Comparison of ENCODE assay signal across 22 cellular contexts in the genomic region with DNA sequence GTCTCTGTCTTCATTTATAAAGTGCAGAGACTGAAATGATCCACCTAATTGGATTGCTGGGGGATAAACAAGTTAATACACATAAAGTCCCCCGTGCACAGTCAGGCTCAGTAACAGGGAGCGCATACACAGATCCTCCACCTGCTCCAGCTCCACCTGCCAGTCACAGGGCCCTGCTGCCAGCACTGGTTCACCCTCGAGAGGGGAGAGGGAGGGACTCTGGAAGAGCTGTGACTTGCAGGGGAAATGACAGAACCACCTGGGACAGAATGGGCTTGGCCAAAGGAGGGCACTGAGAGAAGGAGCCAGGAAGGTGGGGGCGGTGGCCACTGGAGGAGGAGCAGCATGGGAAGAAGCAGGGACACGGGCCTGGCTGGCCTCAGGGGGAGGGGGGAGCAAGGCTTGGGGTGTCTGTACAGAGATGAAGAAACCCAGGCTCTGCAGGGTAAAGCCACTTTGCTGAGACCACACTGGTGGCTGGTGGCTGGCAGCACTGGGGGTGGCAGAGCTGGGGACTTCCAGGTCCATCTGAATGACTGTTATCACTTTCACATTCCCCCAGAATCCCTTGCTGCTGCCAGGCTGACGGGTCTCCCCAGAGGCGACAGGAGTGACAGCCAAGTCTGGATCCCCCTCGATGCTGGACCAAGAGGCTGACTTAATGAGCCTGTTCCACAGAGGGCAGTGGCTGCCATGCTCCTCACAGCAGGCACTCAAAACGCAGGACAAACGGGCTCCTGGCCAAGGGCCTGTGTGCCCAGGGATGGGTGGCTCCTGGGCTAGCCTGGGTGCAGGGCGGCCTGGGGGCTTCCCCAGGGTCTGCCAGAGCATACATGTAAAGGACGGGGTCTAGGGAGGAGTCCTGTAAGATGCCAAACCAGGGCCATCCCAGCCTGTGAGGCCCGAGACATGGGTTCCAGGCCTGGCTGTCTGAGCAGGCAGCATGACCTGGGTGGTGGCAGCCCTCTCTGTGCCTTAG.
DNase-seq lines count a peak whose midpoint lies in the region; ATAC-seq and TF ChIP-seq lines count a peak whose summit lies in the region.
"Had no signal": no experiment of that assay in that cellular context is flagged by ENCODE, and none has a peak within 500 bp of the region (broad histone marks: within the 10 kb centered on the region; RNA-seq: fewer than 3 reads in every experiment).

No MANE protein-coding gene starts in this region.

- TF ChIP-seq RAD21 in IMR-90 (IDR thresholded peaks at IDR 0.05; ENCODE audit: low read length): no peak

- no peak overlapping the region for H2BK120ac ChIP-seq in IMR-90 (ENCODE audit: low read depth, low read length)

- H2BK5ac ChIP-seq in IMR-90 (ENCODE audit: low read depth, low read length, poor library complexity, severe bottlenecking): no peak overlapping the region

- no peak overlapping the region for H2AFZ ChIP-seq in IMR-90 (replicated peaks; ENCODE audit: low read length, poor library complexity)
- H2AFZ ChIP-seq: parathyroid adenoma had no signal

- intact Hi-C loops in IMR-90 (cut with micrococcal nuclease): no loop called here

- peak; percentile 34 to 37 for DNase-seq in activated T-cell treated with anti-CD3 and anti-CD28 coated beads, Interleukin-2, amount 50 U/mL, for 72 hours
- DNase-seq in activated T-cell treated with anti-CD3 and anti-CD28 coated beads for 4 hours (no peak), IMR-90 (no peak), substantia nigra (lab: John Stamatoyannopoulos, UW) (peak in 2 of 49 donors; percentile 20 to 67), NCI-H774 (lab: John Stamatoyannopoulos, UW) (no peak), NK-92 (lab: John Stamatoyannopoulos, UW; ENCODE audit: unreplicated experiment) (no peak)
- DNase-seq: activated CD4-positive, alpha-beta T cell treated with anti-CD3 and anti-CD28 coated beads, Interleukin-2, amount 10 ng/mL, durations not matched to agents 24 days and 14 days; EL; foreskin keratinocyte; kidney; mammary epithelial cell; naive B cell; NCI-H187 treated with DMSO at 0.1 percent for 48 hours; NCI-H748 treated with DMSO at 0.1 percent for 48 hours had no signal

- no peak overlapping the region for H2BK20ac ChIP-seq in IMR-90 (ENCODE audit: low read depth, low read length)

- H3K27me3 Mint-ChIP-seq in activated T-cell treated with anti-CD3 and anti-CD28 coated beads, Interleukin-2, amount 50 U/mL, for 72 hours (ENCODE audit: low read depth): no peaks in the 10 kb centered on the region
- H3K27me3 Mint-ChIP-seq in activated T-helper 17 cell treated with anti-CD3 and anti-CD28 coated beads, Interleukin-2, amount 50 U/mL, for 72 hours: no peaks in the 10 kb centered on the region
- H3K27me3 Mint-ChIP-seq: activated CD4-positive, alpha-beta T cell treated with anti-CD3 and anti-CD28 coated beads, Interleukin-2, amount 10 ng/mL, durations not matched to agents 24 days and 14 days; activated naive CD4-positive, alpha-beta T cell treated with anti-CD3 and anti-CD28 coated beads, Interleukin-2, amount 50 U/mL, for 24 hours had no signal

- peak; percentile 76 to 77 for ATAC-seq in activated T-cell treated with anti-CD3 and anti-CD28 coated beads, Interleukin-2, amount 50 U/mL, for 72 hours (replicated peaks in 1 of 2)
- ATAC-seq in IMR-90 (ENCODE audit: low read depth) (no peak), SK-N-SH treated with all-trans-retinoic acid at 6 μM for 48 hours (no peak)
- peak; percentile 64 for ATAC-seq in activated T-helper 17 cell treated with anti-CD3 and anti-CD28 coated beads, Interleukin-2, amount 50 U/mL, for 72 hours (replicated peaks)
- ATAC-seq: foreskin keratinocyte, Panc1 had no signal

- TF ChIP-seq POLR2A in IMR-90 (IDR thresholded peaks at IDR 0.05; ENCODE audit: low read depth, low read length): no peak

- peaks cover 0 to 4% of the 10 kb centered on the region in 2 experiments; a peak in 1 of 4 replicates for H3K79me1 ChIP-seq in IMR-90 (ENCODE audit: low read depth in 1 of 2, low read length in 2 of 2)

- no peak overlapping the region for H4K8ac ChIP-seq in IMR-90 (ENCODE audit: low read depth in 2 of 2, low read length in 2 of 2)

- H3K9me3 Mint-ChIP-seq in activated T-cell treated with anti-CD3 and anti-CD28 coated beads, Interleukin-2, amount 50 U/mL, for 72 hours: no peaks in the 10 kb centered on the region
- H3K9me3 Mint-ChIP-seq in activated T-helper 17 cell treated with anti-CD3 and anti-CD28 coated beads, Interleukin-2, amount 50 U/mL, for 72 hours: no peaks in the 10 kb centered on the region
- H3K9me3 Mint-ChIP-seq: activated CD4-positive, alpha-beta T cell treated with anti-CD3 and anti-CD28 coated beads, Interleukin-2, amount 10 ng/mL, durations not matched to agents 24 days and 14 days; activated naive CD4-positive, alpha-beta T cell treated with anti-CD3 and anti-CD28 coated beads, Interleukin-2, amount 50 U/mL, for 24 hours; naive B cell had no signal

- H3K4ac ChIP-seq in IMR-90 (ENCODE audit: low read depth, low read length): no peak overlapping the region

- H3K27ac ChIP-seq in IMR-90 (ENCODE audit: insufficient read depth, low read length): no peak overlapping the region
- peak overlapping the region; percentile 61 for H3K27ac ChIP-seq in substantia nigra (ENCODE audit: low read depth, low read length, poor library complexity, severe bottlenecking)
- H3K27ac ChIP-seq: coronary artery, epithelial cell of prostate, foreskin keratinocyte, parathyroid adenoma, SK-N-MC had no signal

- H3K9me1 ChIP-seq in IMR-90 (ENCODE audit: insufficient read depth, low read length): peaks cover 6% of the 10 kb centered on the region; the same call in 1 of the 2 replicates

- POLR2A ChIA-PET in IMR-90 (lab: Charles Lee; ENCODE audit: unreplicated experiment): interaction anchor here (0.5 kb wide), 1 partner anchor 60 kb away, joined by 12 read pairs; no protein-coding TSS in a partner anchor

- TF ChIP-seq CTCF in IMR-90 (conservative IDR thresholded peaks at IDR 0.05; ENCODE audit: low read depth, low read length): no peak

- no peak overlapping the region for H2BK15ac ChIP-seq in IMR-90 (ENCODE audit: low read depth, low read length)

- no peak overlapping the region for H3K56ac ChIP-seq in IMR-90 (ENCODE audit: extremely low read depth, insufficient read depth, low read length)

- peaks cover 9% of the 10 kb centered on the region for H3K4me1 Mint-ChIP-seq in activated T-cell treated with anti-CD3 and anti-CD28 coated beads, Interleukin-2, amount 50 U/mL, for 72 hours (ENCODE audit: low read depth)
- no peaks in the 10 kb centered on the region for H3K4me1 Mint-ChIP-seq in activated T-helper 17 cell treated with anti-CD3 and anti-CD28 coated beads, Interleukin-2, amount 50 U/mL, for 72 hours
- H3K4me1 Mint-ChIP-seq: activated naive CD4-positive, alpha-beta T cell treated with anti-CD3 and anti-CD28 coated beads, Interleukin-2, amount 50 U/mL, for 24 hours; naive B cell had no signal

- H2AK9ac ChIP-seq in IMR-90 (replicated peaks; ENCODE audit: low read depth, low read length, poor library complexity): peak overlapping the region; percentile 50

- no peaks in the 10 kb centered on the region for H3K9me3 ChIP-seq in IMR-90 (ENCODE audit: control insufficient read depth, insufficient read depth, low read length)

- H3K27me3 ChIP-seq in IMR-90 (ENCODE audit: control insufficient read depth, insufficient read depth, low read length): no peaks in the 10 kb centered on the region
- H3K27me3 ChIP-seq: foreskin keratinocyte had no signal

- no peak overlapping the region for H3K18ac ChIP-seq in IMR-90 (ENCODE audit: low read depth, low read length)

- H4K20me1 ChIP-seq in IMR-90 (ENCODE audit: insufficient read depth, low read length): no peaks in the 10 kb centered on the region

- H4K91ac ChIP-seq in IMR-90 (ENCODE audit: insufficient read depth, low read depth, low read length): no peak overlapping the region

- H3K36me3 Mint-ChIP-seq in activated T-cell treated with anti-CD3 and anti-CD28 coated beads, Interleukin-2, amount 50 U/mL, for 72 hours (ENCODE audit: insufficient read depth in 2 of 2): no peaks in the 10 kb centered on the region
- no peaks in the 10 kb centered on the region for H3K36me3 Mint-ChIP-seq in activated T-helper 17 cell treated with anti-CD3 and anti-CD28 coated beads, Interleukin-2, amount 50 U/mL, for 72 hours (ENCODE audit: low read depth)
- H3K36me3 Mint-ChIP-seq: activated naive CD4-positive, alpha-beta T cell treated with anti-CD3 and anti-CD28 coated beads, Interleukin-2, amount 50 U/mL, for 24 hours; naive B cell had no signal

- no peak overlapping the region; the same call in 1 of the 2 replicates for H3K9ac ChIP-seq in IMR-90 (ENCODE audit: low read depth, low read length)
- H3K9ac ChIP-seq: parathyroid adenoma had no signal

- BruUV-seq in IMR-90 (replicated peaks; lab: Mats Ljungman, UMichigan): no TSS peak

- CTCF ChIA-PET in IMR-90 (lab: Yijun Ruan, JAX): interaction anchor here (0.7 to 1.4 kb wide), 2 partner anchors 8 to 16 kb away, joined by 3 to 4 read pairs; no protein-coding TSS in a partner anchor

- H3K36me3 ChIP-seq in IMR-90 (ENCODE audit: control insufficient read depth, insufficient read depth, low read length): no peaks in the 10 kb centered on the region

- no peak overlapping the region for H3K14ac ChIP-seq in IMR-90 (replicated peaks; ENCODE audit: low read depth, low read length)

- no peak overlapping the region for H4K5ac ChIP-seq in IMR-90 (ENCODE audit: low read depth, low read length)

- H3K4me3 Mint-ChIP-seq in activated T-cell treated with anti-CD3 and anti-CD28 coated beads, Interleukin-2, amount 50 U/mL, for 72 hours: no peak overlapping the region
- H3K4me3 Mint-ChIP-seq in activated T-helper 17 cell treated with anti-CD3 and anti-CD28 coated beads, Interleukin-2, amount 50 U/mL, for 72 hours: no peak overlapping the region
- H3K4me3 Mint-ChIP-seq: activated CD4-positive, alpha-beta T cell treated with anti-CD3 and anti-CD28 coated beads, Interleukin-2, amount 10 ng/mL, durations not matched to agents 24 days and 14 days; activated naive CD4-positive, alpha-beta T cell treated with anti-CD3 and anti-CD28 coated beads, Interleukin-2, amount 50 U/mL, for 24 hours; naive B cell had no signal

- no peak overlapping the region for H3K23ac ChIP-seq in IMR-90 (ENCODE audit: low read depth, low read length)

- H3K4me1 ChIP-seq in IMR-90 (ENCODE audit: control insufficient read depth, insufficient read depth, low read length): peaks cover 3% of the 10 kb centered on the region
- H3K4me1 ChIP-seq: foreskin keratinocyte, parathyroid adenoma had no signal

- H3K27ac Mint-ChIP-seq in activated T-cell treated with anti-CD3 and anti-CD28 coated beads, Interleukin-2, amount 50 U/mL, for 72 hours: no peak overlapping the region
- H3K27ac Mint-ChIP-seq in activated T-helper 17 cell treated with anti-CD3 and anti-CD28 coated beads, Interleukin-2, amount 50 U/mL, for 72 hours: no peak overlapping the region
- H3K27ac Mint-ChIP-seq: activated CD4-positive, alpha-beta T cell treated with anti-CD3 and anti-CD28 coated beads, Interleukin-2, amount 10 ng/mL, durations not matched to agents 24 days and 14 days; activated naive CD4-positive, alpha-beta T cell treated with anti-CD3 and anti-CD28 coated beads, Interleukin-2, amount 50 U/mL, for 24 hours had no signal

- H2AK5ac ChIP-seq in IMR-90 (ENCODE audit: low read depth, low read length): no peak overlapping the region

- H3K4me2 ChIP-seq in IMR-90 (ENCODE audit: low read depth, low read length): no peak overlapping the region

- H3K4me3 ChIP-seq in IMR-90 (ENCODE audit: insufficient read depth, low read depth, low read length): no peak overlapping the region
- H3K4me3 ChIP-seq: coronary artery, SK-N-MC had no signal

- 86% methylated on average over 4 of the region's 13 CpGs; no CpG with 5 or more reads in 1 of the 2 experiments for WGBS in IMR-90 (ENCODE audit: extremely low coverage in 2 of 2, insufficient read length in 1 of 2), 2 experiments

- in situ Hi-C loops in IMR-90 (cut with MboI; ENCODE audit: low sequenced_read_pairs): loop anchor here (25.0 kb wide), 2 partner anchors 308 to 508 kb away; no protein-coding TSS in a partner anchor

- dilution Hi-C loops in IMR-90 (cut with HindIII; ENCODE audit: low sequenced_read_pairs, unreplicated experiment): loop anchor here (25.0 kb wide), 1 partner anchor 158 kb away; a partner anchor contains a TSS

Comparison
In these comparisons a context has a peak if more than half of its experiments do, and no peak if none do; other contexts are left out.
1. DNase-seq: peak in activated T-cell treated with anti-CD3 and anti-CD28 coated beads, Interleukin-2, amount 50 U/mL, for 72 hours (2 of 2); none in activated T-cell treated with anti-CD3 and anti-CD28 coated beads for 4 hours (single experiment), IMR-90 (single experiment), NCI-H774 (single experiment) and NK-92 (single experiment).
2. ATAC-seq: peak in activated T-cell treated with anti-CD3 and anti-CD28 coated beads, Interleukin-2, amount 50 U/mL, for 72 hours (2 of 2) and activated T-helper 17 cell treated with anti-CD3 and anti-CD28 coated beads, Interleukin-2, amount 50 U/mL, for 72 hours (single experiment); none in IMR-90 (single experiment) and SK-N-SH treated with all-trans-retinoic acid at 6 μM for 48 hours (single experiment).